Comparison of ENCODE assay signal across 1 cellular context in genomic region chr1:148388260-148389026, GRCh38.
TF ChIP-seq lines count a peak whose summit lies in the region.

No MANE protein-coding gene starts in this region.

TF ChIP-seq in K562, 482 proteins besides CTCF, POLR2A, EP300 and RAD21 (continued from another document and continues in another):
- peak; percentile 10; the same call in 1 of the 2 replicates for TF ChIP-seq ARID3A (IDR thresholded peaks at IDR 0.05; ENCODE audit: borderline replicate concordance, low read depth, low read length)
- no peak for TF ChIP-seq ZNF707 (CRISPR knock-in tag; conservative IDR thresholded peaks at IDR 0.05)
- peak; percentile 44; the same call in 1 of the 2 replicates for TF ChIP-seq ZNF24 (IDR thresholded peaks at IDR 0.05)
- TF ChIP-seq RBM17 (IDR thresholded peaks at IDR 0.05; ENCODE audit: borderline replicate concordance, low read depth, low read length) = no peak
- peak; percentile 42; the same call in 1 of the 2 replicates for TF ChIP-seq CREB3L1 (IDR thresholded peaks at IDR 0.05; ENCODE audit: borderline replicate concordance, low read depth)
- TF ChIP-seq SREBF2 (CRISPR knock-in tag; IDR thresholded peaks at IDR 0.05) = no peak
- TF ChIP-seq PATZ1 (CRISPR knock-in tag; IDR thresholded peaks at IDR 0.05; ENCODE audit: borderline replicate concordance) = 0 out of 2 replicates have a peak, but pooled peaks have one; percentile 78
- no peak for TF ChIP-seq ESRRA (IDR thresholded peaks at IDR 0.05; ENCODE audit: borderline replicate concordance, low read depth)
- TF ChIP-seq PHF20 (IDR thresholded peaks at IDR 0.05; ENCODE audit: partially characterized antibody) = peak; percentile 21
- TF ChIP-seq KAT8 (IDR thresholded peaks at IDR 0.05; ENCODE audit: low read depth) = no peak
- no peak for TF ChIP-seq ETV1 (tag; conservative IDR thresholded peaks at IDR 0.05; ENCODE audit: low read depth)
- TF ChIP-seq HDAC1 (IDR thresholded peaks at IDR 0.05) = peak; percentile 69; a peak in 3 of 4 replicates
- TF ChIP-seq KHSRP (IDR thresholded peaks at IDR 0.05) = peak; percentile 56; the same call in 1 of the 2 replicates
- peak; percentile 45; the same call in 1 of the 2 replicates for TF ChIP-seq MAX (CRISPR knock-in tag; IDR thresholded peaks at IDR 0.05)
- no peak for TF ChIP-seq MXD1 (CRISPR knock-in tag; IDR thresholded peaks at IDR 0.05; ENCODE audit: borderline replicate concordance, poor library complexity, severe bottlenecking)
- peak in 1 of 2 experiments; percentile 65; a peak in 1 of 4 replicates for TF ChIP-seq TEAD1 (CRISPR knock-in tag; IDR thresholded peaks at IDR 0.05)
- no peak for TF ChIP-seq PURB (CRISPR knock-in tag; IDR thresholded peaks at IDR 0.05; ENCODE audit: low read depth)
- TF ChIP-seq SETDB1 (IDR thresholded peaks at IDR 0.05; ENCODE audit: low read length) = no peak
- peak; percentile 81 for TF ChIP-seq DPF2 (IDR thresholded peaks at IDR 0.05)
- peak; percentile 93 for TF ChIP-seq ZNF316 (IDR thresholded peaks at IDR 0.05)
- no peak; the same call in 1 of the 2 replicates for TF ChIP-seq ZBTB33 (CRISPR knock-in tag; IDR thresholded peaks at IDR 0.05)
- no peak for TF ChIP-seq HMBOX1 (IDR thresholded peaks at IDR 0.05)
- TF ChIP-seq FOXP1 (CRISPR knock-in tag; IDR thresholded peaks at IDR 0.05) = no peak
- peak; percentile 90 for TF ChIP-seq TBP (optimal IDR thresholded peaks at IDR 0.05; ENCODE audit: low read depth, low read length)
- TF ChIP-seq CUX1 (CRISPR knock-in tag; IDR thresholded peaks at IDR 0.05) = peak; percentile 46; the same call in 1 of the 2 replicates
- TF ChIP-seq ZNF318 (IDR thresholded peaks at IDR 0.05; ENCODE audit: borderline replicate concordance in 1 of 2, low read depth in 1 of 2) = peak in 1 of 2 experiments; percentile 87; a peak in 2 of 4 replicates
- TF ChIP-seq IRF2 (CRISPR knock-in tag; IDR thresholded peaks at IDR 0.05) = no peak
- TF ChIP-seq TBL1XR1 (IDR thresholded peaks at IDR 0.05; ENCODE audit: low read length in 2 of 2) = peak; percentile 18 to 32; a peak in 3 of 4 replicates
- no peak for TF ChIP-seq CBX2 (IDR thresholded peaks at IDR 0.05; ENCODE audit: insufficient read depth, low read length, poor library complexity, severe bottlenecking)
- peak; percentile 58; the same call in 1 of the 2 replicates for TF ChIP-seq ZNF431 (CRISPR knock-in tag; IDR thresholded peaks at IDR 0.05)
- peak; percentile 71 for TF ChIP-seq TOE1 (IDR thresholded peaks at IDR 0.05; ENCODE audit: borderline replicate concordance)
- TF ChIP-seq TOE1 (CRISPR knock-in tag; IDR thresholded peaks at IDR 0.05; ENCODE audit: borderline replicate concordance, low read depth) = no peak; the same call in 1 of the 2 replicates
- TF ChIP-seq RFX1 (IDR thresholded peaks at IDR 0.05) = peak; percentile 33
- TF ChIP-seq ASH1L (IDR thresholded peaks at IDR 0.05; ENCODE audit: borderline replicate concordance, low read depth, partially characterized antibody) = peak; percentile 64
- no peak for TF ChIP-seq JUNB (CRISPR knock-in tag; conservative IDR thresholded peaks at IDR 0.05)
